Comparison of ENCODE assay signal across 3 cellular contexts in genomic region chr1:100616121-100616621, GRCh38.
A peak's percentile ranks its signal among the peaks of the same experiment; 100 is the strongest.
TF ChIP-seq lines count a peak whose summit lies in the region.

No MANE protein-coding gene starts in this region.

TF ChIP-seq in GM23338, 12 proteins besides CTCF, POLR2A, EP300 and RAD21 (continues in another document):
- no peak for TF ChIP-seq EZH2phosphoT487 (IDR thresholded peaks at IDR 0.05; ENCODE audit: unreplicated experiment)
- TF ChIP-seq JUNB (IDR thresholded peaks at IDR 0.05; ENCODE audit: unreplicated experiment) = no peak
- TF ChIP-seq REST (IDR thresholded peaks at IDR 0.05; ENCODE audit: unreplicated experiment) = no peak
- TF ChIP-seq STAT1 (IDR thresholded peaks at IDR 0.05; ENCODE audit: unreplicated experiment) = no peak
- TF ChIP-seq ETS1 (IDR thresholded peaks at IDR 0.05) = no peak
- no peak for TF ChIP-seq ZNF114 (CRISPR knock-in tag; IDR thresholded peaks at IDR 0.05)
- no peak for TF ChIP-seq POLR2AphosphoS5 (IDR thresholded peaks at IDR 0.05; ENCODE audit: low read depth)

TF ChIP-seq in H1, 55 proteins besides CTCF, POLR2A, EP300 and RAD21:
- TF ChIP-seq TCF12 (IDR thresholded peaks at IDR 0.05; ENCODE audit: low read depth, low read length) (no peak), SUZ12 (IDR thresholded peaks at IDR 0.05; ENCODE audit: low read length) (no peak), ATF3 (IDR thresholded peaks at IDR 0.05; ENCODE audit: insufficient read depth, low read depth, low read length) (no peak), SP2 (IDR thresholded peaks at IDR 0.05; ENCODE audit: low read length) (no peak), NRF1 (IDR thresholded peaks at IDR 0.05; ENCODE audit: low read depth, low read length) (no peak), ASH2L (IDR thresholded peaks at IDR 0.05; ENCODE audit: low read length) (no peak), GTF2F1 (IDR thresholded peaks at IDR 0.05; ENCODE audit: borderline replicate concordance, low read depth, low read length) (no peak), JUN (IDR thresholded peaks at IDR 0.05; ENCODE audit: low read depth, low read length) (no peak), EZH2 (IDR thresholded peaks at IDR 0.05; ENCODE audit: low read depth, low read length, severe bottlenecking) (no peak), POU5F1 (IDR thresholded peaks at IDR 0.05; ENCODE audit: low read depth, low read length) (no peak), TAF7 (optimal IDR thresholded peaks at IDR 0.05; ENCODE audit: borderline replicate concordance, low read depth, low read length) (no peak), CHD1 (IDR thresholded peaks at IDR 0.05; ENCODE audit: low read depth, low read length) (no peak), HDAC6 (IDR thresholded peaks at IDR 0.05; ENCODE audit: low read depth, low read length) (no peak), RFX5 (IDR thresholded peaks at IDR 0.05; ENCODE audit: borderline replicate concordance, low read depth, low read length) (no peak), KDM1A (IDR thresholded peaks at IDR 0.05; ENCODE audit: borderline replicate concordance, low read length) (no peak), JUND (IDR thresholded peaks at IDR 0.05; ENCODE audit: low read length) (no peak)
TF ChIP-seq in H1: peak in this region for 0.

TF ChIP-seq in liver, 16 proteins besides CTCF, POLR2A, EP300 and RAD21:
- peak; percentile 20 for TF ChIP-seq YY1 (IDR thresholded peaks at IDR 0.05)
- no peak for TF ChIP-seq GABPA (IDR thresholded peaks at IDR 0.05 in 1 of 2, conservative IDR thresholded peaks at IDR 0.05 in 1 of 2)
- peak in 1 of 2 donors; percentile 53 for TF ChIP-seq JUND (IDR thresholded peaks at IDR 0.05)
- peak in 1 of 2 donors; percentile 34 for TF ChIP-seq RXRA (IDR thresholded peaks at IDR 0.05)
- no peak for TF ChIP-seq TAF1 (conservative IDR thresholded peaks at IDR 0.05)
- TF ChIP-seq SP1 (IDR thresholded peaks at IDR 0.05) = peak; percentile 29
- peak; percentile 19 for TF ChIP-seq REST (IDR thresholded peaks at IDR 0.05)
- TF ChIP-seq MAX (IDR thresholded peaks at IDR 0.05) = no peak
- peak; percentile 47 for TF ChIP-seq ATF3 (IDR thresholded peaks at IDR 0.05)
- peak; percentile 27 to 38 for TF ChIP-seq HNF4A (conservative IDR thresholded peaks at IDR 0.05)
